Comparison of ENCODE assay signal across 1 cellular context in the genomic region with DNA sequence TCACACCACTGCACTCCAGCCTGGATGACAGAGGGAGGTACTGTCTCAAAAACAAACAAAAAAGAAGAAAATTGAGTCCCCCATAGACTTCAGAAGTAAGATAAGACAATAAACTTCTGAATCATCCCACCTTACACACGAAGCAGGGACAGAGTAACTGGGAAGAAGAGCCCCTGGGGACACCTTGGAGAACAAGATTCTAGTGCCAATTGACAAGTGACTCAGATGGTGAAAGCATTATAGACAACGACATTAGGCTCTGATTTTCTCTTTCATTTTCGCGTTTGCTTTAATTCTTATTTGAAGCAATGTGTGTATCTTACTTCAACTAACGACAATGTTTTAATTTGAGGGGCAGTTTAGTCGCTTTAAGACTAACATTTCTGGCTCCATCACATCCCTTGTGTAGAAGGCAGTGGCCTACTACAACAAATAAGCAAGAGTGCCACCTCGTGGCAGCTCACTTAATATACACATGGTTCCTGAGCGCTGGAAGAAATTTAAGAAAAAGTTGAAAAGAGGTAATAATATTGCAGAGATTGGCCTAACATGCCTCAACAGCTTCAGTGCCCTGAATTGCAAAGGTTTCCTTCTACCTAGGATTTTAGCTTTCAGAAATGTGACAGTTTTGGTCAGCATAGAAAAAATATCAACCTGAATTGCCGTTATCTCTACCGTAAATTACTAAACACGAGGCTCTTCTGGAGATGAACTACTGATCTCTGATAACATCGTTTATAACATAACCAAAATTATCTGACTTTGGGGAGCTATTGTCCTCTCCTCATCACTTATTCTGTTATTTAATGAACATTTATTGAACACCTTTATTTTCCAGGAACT.
TF ChIP-seq lines count a peak whose summit lies in the region.

No MANE protein-coding gene starts in this region.

TF ChIP-seq in neural cell, 6 proteins besides CTCF, POLR2A, EP300 and RAD21 (continued from another document):
- TF ChIP-seq, protein P1, sequence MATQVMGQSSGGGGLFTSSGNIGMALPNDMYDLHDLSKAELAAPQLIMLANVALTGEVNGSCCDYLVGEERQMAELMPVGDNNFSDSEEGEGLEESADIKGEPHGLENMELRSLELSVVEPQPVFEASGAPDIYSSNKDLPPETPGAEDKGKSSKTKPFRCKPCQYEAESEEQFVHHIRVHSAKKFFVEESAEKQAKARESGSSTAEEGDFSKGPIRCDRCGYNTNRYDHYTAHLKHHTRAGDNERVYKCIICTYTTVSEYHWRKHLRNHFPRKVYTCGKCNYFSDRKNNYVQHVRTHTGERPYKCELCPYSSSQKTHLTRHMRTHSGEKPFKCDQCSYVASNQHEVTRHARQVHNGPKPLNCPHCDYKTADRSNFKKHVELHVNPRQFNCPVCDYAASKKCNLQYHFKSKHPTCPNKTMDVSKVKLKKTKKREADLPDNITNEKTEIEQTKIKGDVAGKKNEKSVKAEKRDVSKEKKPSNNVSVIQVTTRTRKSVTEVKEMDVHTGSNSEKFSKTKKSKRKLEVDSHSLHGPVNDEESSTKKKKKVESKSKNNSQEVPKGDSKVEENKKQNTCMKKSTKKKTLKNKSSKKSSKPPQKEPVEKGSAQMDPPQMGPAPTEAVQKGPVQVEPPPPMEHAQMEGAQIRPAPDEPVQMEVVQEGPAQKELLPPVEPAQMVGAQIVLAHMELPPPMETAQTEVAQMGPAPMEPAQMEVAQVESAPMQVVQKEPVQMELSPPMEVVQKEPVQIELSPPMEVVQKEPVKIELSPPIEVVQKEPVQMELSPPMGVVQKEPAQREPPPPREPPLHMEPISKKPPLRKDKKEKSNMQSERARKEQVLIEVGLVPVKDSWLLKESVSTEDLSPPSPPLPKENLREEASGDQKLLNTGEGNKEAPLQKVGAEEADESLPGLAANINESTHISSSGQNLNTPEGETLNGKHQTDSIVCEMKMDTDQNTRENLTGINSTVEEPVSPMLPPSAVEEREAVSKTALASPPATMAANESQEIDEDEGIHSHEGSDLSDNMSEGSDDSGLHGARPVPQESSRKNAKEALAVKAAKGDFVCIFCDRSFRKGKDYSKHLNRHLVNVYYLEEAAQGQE (IDR thresholded peaks at IDR 0.05; ENCODE audit: borderline replicate concordance), result no peak
